In genomic region chr16:70258946-70259345, GRCh38 we compare ENCODE assay signal across 14 cellular contexts. TPM values are rescaled to one million over a fixed set of nuclear protein-coding genes. Genes with fewer than 3 reads are reported as not detected.
DNase-seq lines count a peak whose midpoint lies in the region; ATAC-seq, FAIRE-seq and TF ChIP-seq lines count a peak whose summit lies in the region.
"Had no signal": no experiment of that assay in that cellular context is flagged by ENCODE, and none has a peak within 500 bp of the region (broad histone marks: within the 10 kb centered on the region; RNA-seq: fewer than 3 reads in every experiment).

No MANE protein-coding gene starts in this region.

- TF ChIP-seq POLR2A in H1 (IDR thresholded peaks at IDR 0.05; ENCODE audit: control extremely low read depth in 1 of 2, low read depth in 2 of 2, low read length in 2 of 2) = no peak; a peak in 1 of 3 replicates

- no peak for TF ChIP-seq CTCF in right atrium auricular region (IDR thresholded peaks at IDR 0.05)
- no peak for TF ChIP-seq CTCF in H1 (IDR thresholded peaks at IDR 0.05; ENCODE audit: control extremely low read depth in 1 of 3, insufficient read depth in 1 of 3, low read depth in 1 of 3, low read length in 3 of 3)

- no peak overlapping the region for H2AFZ ChIP-seq in H1 (ENCODE audit: low read length)
- H2AFZ ChIP-seq in neuronal stem cell (ENCODE audit: low read length) = no peak overlapping the region

- H2BK5ac ChIP-seq in H1 (ENCODE audit: low read depth, low read length) (no peak overlapping the region), neuronal stem cell (ENCODE audit: low read length) (no peak overlapping the region)

- H4K20me1 ChIP-seq in H1 (replicated peaks in 1 of 2; ENCODE audit: control insufficient read depth in 1 of 2, insufficient read depth in 2 of 2, low read length in 2 of 2) = peaks cover 9 to 14% of the 10 kb centered on the region in 2 experiments

- POLR2A ChIA-PET in H1 (lab: Charles Lee; ENCODE audit: partially characterized antibody) = interaction anchor here (0.7 to 12.3 kb wide), 3 partner anchors 19 to 317 kb away, joined by 3 to 414 read pairs (median 3); partner anchors contain the start of gene AARS1

- CTCF ChIA-PET in H1 (lab: Charles Lee; ENCODE audit: partially characterized antibody) = interaction anchor here (1.2 to 8.3 kb wide), 5 partner anchors 8 to 96 kb away, joined by 3 to 67 read pairs (median 7); no protein-coding TSS in a partner anchor

- no peak overlapping the region for H4K5ac ChIP-seq in H1 (ENCODE audit: insufficient read length, low read depth, low read length)

- H3K4me1 ChIP-seq in right atrium auricular region = peaks cover 0 to 4% of the 10 kb centered on the region in 2 donors
- H3K4me1 ChIP-seq in H1 (replicated peaks in 1 of 4; ENCODE audit: control insufficient read depth in 3 of 4, insufficient read depth in 4 of 4, low read length in 3 of 4) = no peaks in the 10 kb centered on the region; a peak in 1 of 7 replicates
- no peaks in the 10 kb centered on the region for H3K4me1 ChIP-seq in neuronal stem cell (ENCODE audit: control insufficient read depth in 2 of 2, insufficient read depth in 1 of 2, low read depth in 1 of 2, low read length in 2 of 2)
- H3K4me1 ChIP-seq: Caco-2 had no signal

- H2BK12ac ChIP-seq in H1 (ENCODE audit: low read depth, low read length) (no peak overlapping the region), neuronal stem cell (ENCODE audit: low read length) (no peak overlapping the region)

- H3K4me3 ChIP-seq in right atrium auricular region (no peak overlapping the region), H1 (ENCODE audit: extremely low read depth in 1 of 4, insufficient read depth in 2 of 4, low read depth in 3 of 4, low read length in 4 of 4) (no peak overlapping the region), neuronal stem cell (ENCODE audit: low read length in 2 of 2) (no peak overlapping the region)

- H2BK20ac ChIP-seq in H1 (ENCODE audit: low read length) = no peak overlapping the region

- H3K18ac ChIP-seq in H1 (ENCODE audit: extremely low read depth, low read length) = no peak overlapping the region
- H3K18ac ChIP-seq in neuronal stem cell (ENCODE audit: low read length) = no peak overlapping the region

- no peak overlapping the region for H3K56ac ChIP-seq in H1 (replicated peaks; ENCODE audit: insufficient read length, low read depth, low read length)

- no peak for TF ChIP-seq RAD21 in H1 (IDR thresholded peaks at IDR 0.05 in 1 of 2, conservative IDR thresholded peaks at IDR 0.05 in 1 of 2; ENCODE audit: low read depth in 2 of 2, low read length in 2 of 2)

- no peak overlapping the region for H3K14ac ChIP-seq in H1 (ENCODE audit: insufficient read length)
- no peak overlapping the region for H3K14ac ChIP-seq in neuronal stem cell (ENCODE audit: low read length)

- 98% methylated on average over 10 of the region's 10 CpGs; no CpG with 5 or more reads in 1 of the 2 experiments for WGBS in H1 (ENCODE audit: extremely low coverage in 1 of 2, insufficient coverage in 1 of 2, insufficient read length in 1 of 2, insufficient replicate concordance in 2 of 2, low coverage in 1 of 2, low lambda C conversion rate in 2 of 2, missing lambda C conversion rate in 1 of 2), 2 experiments
- no CpG with 5 or more reads among the region's 10 CpGs for WGBS in neuronal stem cell (ENCODE audit: extremely low coverage in 2 of 2, insufficient read length in 2 of 2, insufficient replicate concordance in 1 of 2), 2 donors

- no peaks in the 10 kb centered on the region for H3K23me2 ChIP-seq in H1 (ENCODE audit: low read depth, low read length)

- H4K91ac ChIP-seq in H1 (replicated peaks; ENCODE audit: insufficient read length, low read length) (no peak overlapping the region), neuronal stem cell (ENCODE audit: low read depth, low read length, poor library complexity) (no peak overlapping the region)

- H2BK120ac ChIP-seq in H1 (replicated peaks; ENCODE audit: low read depth, low read length) (no peak overlapping the region), neuronal stem cell (ENCODE audit: low read depth, low read length) (no peak overlapping the region)

- H3K36me3 ChIP-seq in right atrium auricular region (peaks cover 95% of the 10 kb centered on the region), H1 (ENCODE audit: control insufficient read depth in 2 of 4, insufficient read depth in 4 of 4, low read length in 3 of 4) (peaks cover 40 to 97% (median 82%) of the 10 kb centered on the region in 4 experiments), neuronal stem cell (replicated peaks in 1 of 2; ENCODE audit: control insufficient read depth in 2 of 2, insufficient read depth in 2 of 2, low read length in 2 of 2) (peaks cover 70 to 97% of the 10 kb centered on the region in 2 donors)

- H3K4ac ChIP-seq in H1 (replicated peaks; ENCODE audit: insufficient read length, low read depth, low read length) = no peak overlapping the region
- no peak overlapping the region for H3K4ac ChIP-seq in neuronal stem cell (ENCODE audit: low read length)

- H3K27me3 ChIP-seq in right atrium auricular region (no peaks in the 10 kb centered on the region), H1 (replicated peaks in 1 of 4; ENCODE audit: control insufficient read depth in 3 of 4, extremely low read depth in 1 of 4, insufficient read depth in 3 of 4, low read length in 3 of 4) (no peaks in the 10 kb centered on the region), neuronal stem cell (ENCODE audit: control insufficient read depth in 3 of 3, insufficient read depth in 3 of 3, low read depth in 1 of 3, low read length in 3 of 3) (no peaks in the 10 kb centered on the region)

- H3K79me1 ChIP-seq in H1 (ENCODE audit: low read depth, low read length) = peaks cover 5% of the 10 kb centered on the region
- peaks cover 16% of the 10 kb centered on the region for H3K79me1 ChIP-seq in neuronal stem cell (ENCODE audit: low read depth, low read length)

- H3K79me2 ChIP-seq in H1 (ENCODE audit: control insufficient read depth in 1 of 2, insufficient read depth in 2 of 2, low read length in 2 of 2) = no peaks in the 10 kb centered on the region

- H3K23ac ChIP-seq in H1 (ENCODE audit: insufficient read length) (no peak overlapping the region), neuronal stem cell (ENCODE audit: low read depth, low read length, poor library complexity) (peak overlapping the region; percentile 65)

- intact Hi-C loops in Right ventricle myocardium superior (cut with DNase I) = no loop called here

- no peak for TF ChIP-seq EP300 in H1 (IDR thresholded peaks at IDR 0.05; ENCODE audit: borderline replicate concordance in 1 of 2, low read depth in 2 of 2, low read length in 2 of 2)

- H3K4me2 ChIP-seq in H1 (ENCODE audit: insufficient read depth in 1 of 2, low read depth in 2 of 2, low read length in 2 of 2) (no peak overlapping the region), neuronal stem cell (ENCODE audit: insufficient read depth, low read length, poor library complexity, severe bottlenecking) (no peak overlapping the region)

- FAIRE-seq in H1 (lab: Jason Lieb, UNC) = no peak
- FAIRE-seq: A204.1, GM12892, H54 had no signal

- H2BK15ac ChIP-seq in H1 (ENCODE audit: low read length) = no peak overlapping the region
- H2BK15ac ChIP-seq in neuronal stem cell (ENCODE audit: low read length) = no peak overlapping the region

- H3K9ac ChIP-seq in H1 (replicated peaks in 1 of 4; ENCODE audit: extremely low read depth in 1 of 4, low read depth in 3 of 4, low read length in 3 of 4) (no peak overlapping the region), neuronal stem cell (ENCODE audit: low read depth, low read length, poor library complexity) (no peak overlapping the region)

- H4K8ac ChIP-seq in H1 (ENCODE audit: extremely low read depth, insufficient read depth, low read length) (peak overlapping the region; percentile 63; the same call in 1 of the 2 replicates), neuronal stem cell (ENCODE audit: low read depth, low read length) (no peak overlapping the region)

- no peak overlapping the region for H2AK5ac ChIP-seq in H1 (ENCODE audit: low read depth, low read length)
- H2AK5ac ChIP-seq in neuronal stem cell (ENCODE audit: low read depth, low read length) = no peak overlapping the region

- H3K9me3 ChIP-seq in right atrium auricular region (no peaks in the 10 kb centered on the region), H1 (ENCODE audit: insufficient read depth in 2 of 2, low read depth in 1 of 2, low read length in 1 of 2) (no peaks in the 10 kb centered on the region), neuronal stem cell (replicated peaks in 1 of 2; ENCODE audit: control insufficient read depth in 2 of 2, insufficient read depth in 1 of 2, low read depth in 1 of 2, low read length in 2 of 2) (no peaks in the 10 kb centered on the region)
- H3K9me3 ChIP-seq: Caco-2 had no signal

- DNase-seq in right atrium auricular region (ENCODE audit: low spot score) (peak; percentile 9), Right ventricle myocardium superior (no peak), H1 (ENCODE audit: low read depth in 1 of 2, low spot score in 2 of 2) (no peak), neuronal stem cell (ENCODE audit: low spot score) (no peak), activated gamma-delta T cell treated with Interleukin-2 at 50 U/mL for 16 hours (no peak)
- DNase-seq in effector CD4-positive, alpha-beta T cell = no peak
- DNase-seq: Caco-2, DND-41, GDM1 had no signal

- ATAC-seq in Right ventricle myocardium superior (ENCODE audit: poor library complexity) (no peak), HG02884 (IDR thresholded peaks at IDR 0.05; ENCODE audit: unreplicated experiment) (no peak)
- ATAC-seq: CD8-positive, alpha-beta T cell had no signal

- H3K27ac ChIP-seq in right atrium auricular region (no peak overlapping the region), H1 (ENCODE audit: low read depth, low read length) (no peak overlapping the region), neuronal stem cell (replicated peaks; ENCODE audit: low read length) (no peak overlapping the region)

RNA-seq across cellular contexts. Expression of gene EXOSC6, which starts 7.2 kb away (rescaled TPM):
- total RNA-seq in right atrium auricular region (10 to 100 TPM; 11.2 to 15.2 TPM), Right ventricle myocardium superior (10.7 TPM)
- total RNA-seq in H1 (2021; fragmentation: NEBNext Ultra II Directional; extraction: Animal tissue kit (Norgen Biotek cat#: 25700)) = 21.7 and 22.5 TPM in 2 replicates
- 8.7 and 9.7 TPM in 2 replicates for polyA plus RNA-seq in H1 (2011; rRNA removed)
- 10.9 TPM for polyA plus RNA-seq in H1 (2011; cell fraction: cytosol; rRNA removed)
- polyA plus RNA-seq in H1 (2011; cell fraction: nucleus; rRNA removed) = 8.3 TPM
- polyA plus RNA-seq in H1 (2012, experiment 1 of 2) = 7.2 to 11.1 TPM (median 8.3 TPM) in 4 replicates
- 7.7 TPM for polyA plus RNA-seq in H1 (2012, experiment 2 of 2)
- 12.2 TPM for polyA plus RNA-seq in H1 (2013, experiment 1 of 2)
- 10.7 TPM for polyA plus RNA-seq in H1 (2013, experiment 2 of 2)
- 4.4 and 5.0 TPM in 2 replicates for polyA minus RNA-seq in H1 (2011; rRNA and poly(A)+ RNA removed)
- polyA minus RNA-seq in H1 (2011; cell fraction: cytosol; rRNA and poly(A)+ RNA removed) = 10.9 TPM
- polyA minus RNA-seq in H1 (2011; cell fraction: nucleus; rRNA and poly(A)+ RNA removed) = 13.0 TPM
- polyA plus RNA-seq in neuronal stem cell (2013, experiment 1 of 2) = 20.8 TPM
- polyA plus RNA-seq in neuronal stem cell (2013, experiment 2 of 2) = 22.7 TPM

RNA-seq across cellular contexts. Expression of gene AARS1, which starts 30.4 kb away (rescaled TPM):
- total RNA-seq in right atrium auricular region (10 to 100 TPM; 54.0 to 56.8 TPM), Right ventricle myocardium superior (59.7 TPM)
- 231 and 235 TPM in 2 replicates for total RNA-seq in H1 (2021; fragmentation: NEBNext Ultra II Directional; extraction: Animal tissue kit (Norgen Biotek cat#: 25700))
- polyA plus RNA-seq in H1 (2011; rRNA removed) = 130 and 164 TPM in 2 replicates
- polyA plus RNA-seq in H1 (2011; cell fraction: cytosol; rRNA removed) = 244 TPM
- polyA plus RNA-seq in H1 (2011; cell fraction: nucleus; rRNA removed) = 347 TPM
- polyA plus RNA-seq in H1 (2012, experiment 1 of 2) = 193 to 234 TPM (median 226 TPM) in 4 replicates
- 90.4 TPM for polyA plus RNA-seq in H1 (2012, experiment 2 of 2)
- polyA plus RNA-seq in H1 (2013, experiment 1 of 2) = 92.4 TPM
- 88.3 TPM for polyA plus RNA-seq in H1 (2013, experiment 2 of 2)
- polyA minus RNA-seq in H1 (2011; rRNA and poly(A)+ RNA removed) = 256 and 302 TPM in 2 replicates
- 155 TPM for polyA minus RNA-seq in H1 (2011; cell fraction: cytosol; rRNA and poly(A)+ RNA removed)
- 111 TPM for polyA minus RNA-seq in H1 (2011; cell fraction: nucleus; rRNA and poly(A)+ RNA removed)
- 36.6 TPM for polyA plus RNA-seq in neuronal stem cell (2013, experiment 1 of 2)
- polyA plus RNA-seq in neuronal stem cell (2013, experiment 2 of 2) = 34.6 TPM

RNA-seq across cellular contexts. Expression of gene DDX19B, which starts 40.0 kb away (rescaled TPM):
- total RNA-seq in right atrium auricular region = 10 to 100 TPM; 20.8 to 21.6 TPM
- total RNA-seq in Right ventricle myocardium superior = 13.9 TPM
- 42.7 and 46.6 TPM in 2 replicates for total RNA-seq in H1 (2021; fragmentation: NEBNext Ultra II Directional; extraction: Animal tissue kit (Norgen Biotek cat#: 25700))
- polyA plus RNA-seq in H1 (2011; rRNA removed) = 36.5 and 40.5 TPM in 2 replicates
- 39.7 TPM for polyA plus RNA-seq in H1 (2011; cell fraction: cytosol; rRNA removed)
- 42.3 TPM for polyA plus RNA-seq in H1 (2011; cell fraction: nucleus; rRNA removed)
- polyA plus RNA-seq in H1 (2012, experiment 1 of 2) = 39.9 to 49.7 TPM (median 47.9 TPM) in 4 replicates
- polyA plus RNA-seq in H1 (2012, experiment 2 of 2) = 23.1 TPM
- 34.6 TPM for polyA plus RNA-seq in H1 (2013, experiment 1 of 2)
- polyA plus RNA-seq in H1 (2013, experiment 2 of 2) = 34.9 TPM
- polyA minus RNA-seq in H1 (2011; rRNA and poly(A)+ RNA removed) = 23.3 and 29.1 TPM in 2 replicates
- 14.5 TPM for polyA minus RNA-seq in H1 (2011; cell fraction: cytosol; rRNA and poly(A)+ RNA removed)
- polyA minus RNA-seq in H1 (2011; cell fraction: nucleus; rRNA and poly(A)+ RNA removed) = 17.2 TPM
- 40.0 TPM for polyA plus RNA-seq in neuronal stem cell (2013, experiment 1 of 2)
- 38.4 TPM for polyA plus RNA-seq in neuronal stem cell (2013, experiment 2 of 2)
